ENCODE assay signal across 12 cellular contexts in the genomic region with DNA sequence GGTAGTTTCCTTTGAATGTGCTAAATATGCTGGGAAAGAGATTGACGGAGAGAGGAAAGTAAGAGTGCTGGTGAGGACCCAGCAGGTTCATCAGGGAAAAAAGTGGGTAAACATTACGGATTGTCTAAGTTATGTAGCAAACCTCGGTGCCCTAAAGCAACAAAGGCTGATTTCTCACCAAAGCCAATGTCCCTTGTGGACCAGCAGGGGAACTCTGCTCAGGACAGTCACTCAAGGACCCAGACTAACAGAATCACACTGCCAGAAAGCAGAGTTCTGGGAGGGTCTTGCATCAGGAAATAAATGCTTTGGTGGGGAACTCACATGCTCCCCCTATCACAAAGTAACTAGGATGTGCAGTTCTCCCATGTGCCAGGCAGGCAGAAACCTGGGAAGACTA. TPM values are rescaled to one million over a fixed set of nuclear protein-coding genes. Genes with fewer than 3 reads are reported as not detected.
DNase-seq lines count a peak whose midpoint lies in the region; ATAC-seq and TF ChIP-seq lines count a peak whose summit lies in the region.
"Had no signal": no experiment of that assay in that cellular context is flagged by ENCODE, and none has a peak within 500 bp of the region (broad histone marks: within the 10 kb centered on the region; RNA-seq: fewer than 3 reads in every experiment).

No MANE protein-coding gene starts in this region.

- peak overlapping the region; percentile 94 to 100 (median 96) for H3K27ac Mint-ChIP-seq in CD4-positive, CD25-positive, alpha-beta regulatory T cell
- H3K27ac Mint-ChIP-seq in T-cell, result peak overlapping the region; percentile 92 to 96

- 0 out of 2 replicates have a peak, but pooled peaks cover 3% of the 10 kb centered on the region for H3F3A ChIP-seq in DOHH2 (ENCODE audit: control insufficient read depth, insufficient read depth)

- CTCF ChIA-PET in T-cell (lab: Charles Lee), result no interaction called here

- peaks cover 6% of the 10 kb centered on the region for H3K36me3 ChIP-seq in CD4-positive, CD25-positive, alpha-beta regulatory T cell (ENCODE audit: control insufficient read depth, insufficient read depth, low read length)
- H3K36me3 ChIP-seq in DOHH2 (ENCODE audit: control insufficient read depth, low read length), result peaks cover 4% of the 10 kb centered on the region
- H3K36me3 ChIP-seq: cardiac muscle cell, left lung, upper lobe of right lung had no signal

- H3K27me3 ChIP-seq in CD4-positive, CD25-positive, alpha-beta regulatory T cell (ENCODE audit: control insufficient read depth, insufficient read depth, low read length), result no peaks in the 10 kb centered on the region
- H3K27me3 ChIP-seq in DOHH2 (ENCODE audit: control insufficient read depth, low read length), result no peaks in the 10 kb centered on the region
- H3K27me3 ChIP-seq: cardiac muscle cell, left lung, upper lobe of right lung had no signal

- no peaks in the 10 kb centered on the region for H3K79me2 ChIP-seq in DOHH2 (ENCODE audit: control insufficient read depth, low read length)

- H3K4me1 Mint-ChIP-seq in CD4-positive, CD25-positive, alpha-beta regulatory T cell, result peaks cover 18 to 87% (median 63%) of the 10 kb centered on the region in 4 donors
- H3K4me1 Mint-ChIP-seq in T-cell, result peaks cover 75 to 89% (median 78%) of the 10 kb centered on the region in 3 donors

- H3K4me2 ChIP-seq in DOHH2 (ENCODE audit: low read length), result peak overlapping the region; percentile 34

- H3K4me1 ChIP-seq in CD4-positive, CD25-positive, alpha-beta regulatory T cell (ENCODE audit: control insufficient read depth, insufficient read depth, low read length, poor library complexity, severe bottlenecking), result peaks cover 80% of the 10 kb centered on the region
- H3K4me1 ChIP-seq in DOHH2 (ENCODE audit: control insufficient read depth, low read length), result peaks cover 65% of the 10 kb centered on the region

- no peaks in the 10 kb centered on the region for H3K9me3 ChIP-seq in CD4-positive, CD25-positive, alpha-beta regulatory T cell (ENCODE audit: control insufficient read depth in 2 of 2, low read length in 2 of 2)
- H3K9me3 ChIP-seq in DOHH2 (ENCODE audit: control insufficient read depth, insufficient read depth, low read length), result no peaks in the 10 kb centered on the region
- H3K9me3 ChIP-seq: left lung, upper lobe of right lung had no signal

- H3K9me2 ChIP-seq in DOHH2 (replicated peaks; ENCODE audit: control insufficient read depth, low read length), result no peaks in the 10 kb centered on the region

- TF ChIP-seq CTCF in DOHH2 (IDR thresholded peaks at IDR 0.05; ENCODE audit: low read depth, low read length, poor library complexity, severe bottlenecking), result no peak

- POLR2A ChIA-PET in T-cell (lab: Charles Lee), result no interaction called here

- ATAC-seq in CD4-positive, CD25-positive, alpha-beta regulatory T cell (ENCODE audit: low read depth in 2 of 2), result no peak
- no peak for ATAC-seq in T-cell (replicated peaks in 1 of 4)
- ATAC-seq in GM21423 (IDR thresholded peaks at IDR 0.05; ENCODE audit: unreplicated experiment), result no peak

- peak overlapping the region; percentile 80 for H3K27ac ChIP-seq in CD4-positive, CD25-positive, alpha-beta regulatory T cell (ENCODE audit: insufficient read depth, low read length, poor library complexity, severe bottlenecking)
- no peak overlapping the region for H3K27ac ChIP-seq in DOHH2 (ENCODE audit: low read depth, low read length)
- H3K27ac ChIP-seq: cardiac muscle cell, upper lobe of right lung had no signal

- no peaks in the 10 kb centered on the region; the same call in 1 of the 2 replicates for H4K20me1 ChIP-seq in DOHH2 (ENCODE audit: control insufficient read depth, insufficient read depth, low read depth, low read length)

- peaks cover 4% of the 10 kb centered on the region for H3K36me3 Mint-ChIP-seq in CD4-positive, CD25-positive, alpha-beta regulatory T cell
- H3K36me3 Mint-ChIP-seq in T-cell, result peaks cover 9% of the 10 kb centered on the region

- no peaks in the 10 kb centered on the region for H3K9me3 Mint-ChIP-seq in CD4-positive, CD25-positive, alpha-beta regulatory T cell
- H3K9me3 Mint-ChIP-seq in T-cell, result no peaks in the 10 kb centered on the region

- peak overlapping the region; percentile 55 for H3K4me3 ChIP-seq in CD4-positive, CD25-positive, alpha-beta regulatory T cell (ENCODE audit: low read depth, low read length)
- peak overlapping the region; percentile 13 for H3K4me3 ChIP-seq in DOHH2 (ENCODE audit: low read length)
- H3K4me3 ChIP-seq: cardiac muscle cell, left lung, upper lobe of right lung had no signal

- DNase-seq in CD4-positive, CD25-positive, alpha-beta regulatory T cell, result no peak
- DNase-seq in T-cell, result no peak
- peak; percentile 16 for DNase-seq in left kidney (ENCODE audit: low read depth, low spot score)
- no peak for DNase-seq in NCI-H2171 (lab: John Stamatoyannopoulos, UW)
- no peak for DNase-seq in NCI-H2107 treated with DMSO at 0.1 percent for 48 hours (lab: John Stamatoyannopoulos, UW; ENCODE audit: unreplicated experiment)
- no peak for DNase-seq in NCI-H345 (lab: John Stamatoyannopoulos, UW)
- DNase-seq: stimulated activated CD4-positive, alpha-beta T cell treated with anti-CD3 and anti-CD28 coated beads, Interleukin-12 subunit alpha, Interleukin-12 subunit beta, amount 100 ng/mL, for 4 hours had no signal

- H3K4me3 Mint-ChIP-seq in CD4-positive, CD25-positive, alpha-beta regulatory T cell, result peak overlapping the region; percentile 83 to 95 (median 90)
- peak overlapping the region; percentile 47 to 90 (median 53) for H3K4me3 Mint-ChIP-seq in T-cell

- H3K27me3 Mint-ChIP-seq in CD4-positive, CD25-positive, alpha-beta regulatory T cell, result no peaks in the 10 kb centered on the region
- no peaks in the 10 kb centered on the region for H3K27me3 Mint-ChIP-seq in T-cell

RNA-seq across cellular contexts. Expression of gene IKBKE, which starts 1.7 kb away (rescaled TPM):
- 78.3 TPM for total RNA-seq in CD4-positive, CD25-positive, alpha-beta regulatory T cell
- 10 to 100 TPM; 55.3 to 87.4 (median 68.3) TPM for polyA plus RNA-seq in CD4-positive, CD25-positive, alpha-beta regulatory T cell
- 10 to 100 TPM; 60.7 to 84.7 (median 81.4) TPM for total RNA-seq in T-cell

RNA-seq across cellular contexts. Expression of gene RASSF5, which starts 38.8 kb away (rescaled TPM):
- 158 TPM for total RNA-seq in CD4-positive, CD25-positive, alpha-beta regulatory T cell
- polyA plus RNA-seq in CD4-positive, CD25-positive, alpha-beta regulatory T cell, result 100 to 1,000 TPM; 224 to 258 (median 231) TPM
- total RNA-seq in T-cell, result 100 to 1,000 TPM; 174 to 224 (median 204) TPM
